In the genomic region with DNA sequence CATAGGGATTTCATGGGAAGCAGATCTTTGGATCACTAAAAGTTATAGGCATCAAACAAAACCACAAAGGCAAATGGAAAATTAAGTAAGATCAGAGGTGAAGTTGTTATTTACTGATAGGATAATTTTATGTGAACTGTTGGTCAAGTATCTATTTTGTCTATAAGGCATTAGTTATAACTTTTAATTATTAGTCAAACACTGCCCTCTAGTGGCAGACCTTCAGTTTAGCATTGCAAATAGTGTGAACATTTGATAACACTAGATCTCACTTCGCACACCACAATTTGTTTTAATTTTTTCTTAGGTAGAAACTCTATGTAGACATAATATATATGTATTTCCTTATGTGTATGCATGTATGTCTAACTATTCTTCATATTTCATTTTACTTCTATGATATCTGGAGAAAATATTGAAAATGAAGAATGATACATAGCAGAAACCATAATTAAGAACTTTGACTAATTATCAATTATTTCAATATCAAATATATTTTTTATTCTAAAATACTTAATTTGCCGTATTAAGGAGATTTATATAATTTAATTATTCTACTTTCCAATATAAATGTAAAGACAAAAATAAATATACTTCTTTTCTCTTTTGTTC, we compare ENCODE assay signal across 8 cellular contexts.
DNase-seq lines count a peak whose midpoint lies in the region; ATAC-seq and TF ChIP-seq lines count a peak whose summit lies in the region.
"Had no signal": no experiment of that assay in that cellular context is flagged by ENCODE, and none has a peak within 500 bp of the region (broad histone marks: within the 10 kb centered on the region; RNA-seq: fewer than 3 reads in every experiment).

No MANE protein-coding gene starts in this region.

- DNase-seq in DND-41: peak; percentile 7
- peak; percentile 10 to 66 for DNase-seq in NCI-H446 (lab: John Stamatoyannopoulos, UW)
- DNase-seq in brain microvascular endothelial cell: peak; percentile 16
- no peak for DNase-seq in right lobe of liver
- DNase-seq in HPDE6-E6E7 (ENCODE audit: extremely low spot score): no peak

- H3K79me2 ChIP-seq in DND-41 (ENCODE audit: insufficient read depth, low read length): no peaks in the 10 kb centered on the region

- H3K27me3 ChIP-seq in DND-41 (ENCODE audit: insufficient read depth, low read length, poor library complexity) (no peaks in the 10 kb centered on the region), brain microvascular endothelial cell (replicated peaks) (no peaks in the 10 kb centered on the region), right lobe of liver (no peaks in the 10 kb centered on the region)

- intact Hi-C loops in right lobe of liver (cut with DNase I): no loop called here

- H3K27ac ChIP-seq in DND-41 (ENCODE audit: low read length): no peak overlapping the region
- no peak overlapping the region for H3K27ac ChIP-seq in brain microvascular endothelial cell
- no peak overlapping the region for H3K27ac ChIP-seq in right lobe of liver

- TF ChIP-seq CTCF in DND-41 (IDR thresholded peaks at IDR 0.05; ENCODE audit: borderline replicate concordance, extremely low read depth, low read length, poor library complexity, severe bottlenecking): peak; percentile 81
- TF ChIP-seq CTCF in brain microvascular endothelial cell (IDR thresholded peaks at IDR 0.05; ENCODE audit: low read depth, low read length, missing control alignments): peak; percentile 53
- TF ChIP-seq CTCF in right lobe of liver (IDR thresholded peaks at IDR 0.05): peak; percentile 68 to 86 (median 84)

- H3K36me3 ChIP-seq in DND-41 (ENCODE audit: insufficient read depth, low read length) (no peaks in the 10 kb centered on the region), brain microvascular endothelial cell (replicated peaks) (no peaks in the 10 kb centered on the region), right lobe of liver (no peaks in the 10 kb centered on the region)

- no peak overlapping the region for H3K4me2 ChIP-seq in DND-41 (ENCODE audit: insufficient read depth, low read length)

- H2AFZ ChIP-seq in DND-41 (ENCODE audit: low read depth, low read length): no peak overlapping the region

- no peaks in the 10 kb centered on the region for H3K4me1 ChIP-seq in DND-41 (ENCODE audit: insufficient read depth, low read length)
- no peaks in the 10 kb centered on the region for H3K4me1 ChIP-seq in right lobe of liver

- H3K4me3 ChIP-seq in DND-41 (ENCODE audit: low read depth in 1 of 2, low read length in 2 of 2): no peak overlapping the region
- no peak overlapping the region for H3K4me3 ChIP-seq in brain microvascular endothelial cell (ENCODE audit: low read depth, low read length)
- no peak overlapping the region for H3K4me3 ChIP-seq in right lobe of liver

- in situ Hi-C loops in brain microvascular endothelial cell (cut with HindIII; ENCODE audit: low pct_ligation_motif_present, low sequenced_read_pairs): no loop called here

- no peaks in the 10 kb centered on the region for H4K20me1 ChIP-seq in DND-41 (ENCODE audit: insufficient read depth, low read length)

- H3K9me3 ChIP-seq in DND-41 (ENCODE audit: insufficient read depth, low read length, severe bottlenecking) (no peaks in the 10 kb centered on the region), right lobe of liver (no peaks in the 10 kb centered on the region)

- H3K9ac ChIP-seq in DND-41 (ENCODE audit: low read depth, low read length): no peak overlapping the region

- WGBS in right lobe of liver (ENCODE audit: insufficient coverage, low coverage, low lambda C conversion rate, missing lambda C conversion rate): 20% methylated on average over 2 of the region's 2 CpGs

- no peak for TF ChIP-seq POLR2A in right lobe of liver (IDR thresholded peaks at IDR 0.05)

- ATAC-seq in DND-41 (ENCODE audit: insufficient read depth, low read depth) (peak; percentile 72; the same call in 2 of the 3 replicates), GM19043 (IDR thresholded peaks at IDR 0.05; ENCODE audit: low read depth, unreplicated experiment) (peak; percentile 85), HG03135 (IDR thresholded peaks at IDR 0.05; ENCODE audit: unreplicated experiment) (peak; percentile 73), right lobe of liver (peak; percentile 63 to 80 (median 70))
- ATAC-seq: activated naive CD4-positive, alpha-beta T cell treated with anti-CD3 and anti-CD28 coated beads, Interleukin-2, amount 50 U/mL, for 72 hours had no signal

Comparison
In these comparisons a context has a peak if more than half of its experiments do, and no peak if none do; other contexts are left out.
1. DNase-seq: peak in DND-41 (single experiment), NCI-H446 (2 of 2) and brain microvascular endothelial cell (single experiment); none in right lobe of liver (0 of 3) and HPDE6-E6E7 (single experiment).
2. Peak in every context shown above with its lines, with median percentiles within 50 percentile points of each other: ATAC-seq and CTCF ChIP-seq.